1 cellular context compared by ENCODE assay signal in the genomic region with DNA sequence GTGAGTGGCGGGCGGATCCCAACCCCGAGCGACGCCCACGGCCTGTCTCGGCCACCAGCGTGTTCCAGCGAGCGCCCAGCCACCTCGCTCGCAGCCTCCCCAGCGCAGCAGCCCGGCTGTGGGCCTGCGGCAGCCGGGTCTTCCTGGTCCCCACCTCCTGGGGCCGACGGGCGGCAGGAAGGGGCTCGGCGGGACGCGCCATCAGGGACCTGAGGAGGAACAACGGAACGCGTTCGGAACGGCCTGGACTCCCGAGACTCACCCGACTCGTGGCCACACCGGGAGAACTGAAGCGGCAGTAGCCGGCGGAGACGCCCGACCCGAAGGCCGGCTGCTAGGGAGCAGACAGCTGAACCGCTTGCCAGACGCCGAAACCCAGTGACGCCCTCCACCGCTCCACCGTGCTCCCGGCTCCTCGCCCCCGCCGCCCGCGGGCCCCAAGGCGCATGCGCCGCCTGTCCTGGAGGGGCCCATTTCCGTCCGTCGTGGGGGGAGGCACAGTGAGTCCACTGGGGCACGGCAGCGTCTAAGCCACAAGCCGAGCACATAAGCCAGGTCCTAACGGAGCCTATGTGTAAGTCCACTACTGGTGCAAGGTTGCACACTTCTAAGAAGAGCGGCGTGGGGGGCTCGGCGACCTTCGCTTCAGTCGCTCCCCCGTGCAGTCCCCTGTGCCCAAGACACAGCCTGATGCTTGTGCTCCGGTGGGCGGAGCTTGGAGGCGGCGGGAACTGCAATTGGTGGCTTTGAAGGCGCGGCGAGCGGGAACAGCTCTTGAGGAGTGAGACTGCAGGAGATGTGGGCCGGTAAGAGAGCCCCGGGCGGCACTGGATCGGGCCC.
TF ChIP-seq lines count a peak whose summit lies in the region.

A gene with protein sequence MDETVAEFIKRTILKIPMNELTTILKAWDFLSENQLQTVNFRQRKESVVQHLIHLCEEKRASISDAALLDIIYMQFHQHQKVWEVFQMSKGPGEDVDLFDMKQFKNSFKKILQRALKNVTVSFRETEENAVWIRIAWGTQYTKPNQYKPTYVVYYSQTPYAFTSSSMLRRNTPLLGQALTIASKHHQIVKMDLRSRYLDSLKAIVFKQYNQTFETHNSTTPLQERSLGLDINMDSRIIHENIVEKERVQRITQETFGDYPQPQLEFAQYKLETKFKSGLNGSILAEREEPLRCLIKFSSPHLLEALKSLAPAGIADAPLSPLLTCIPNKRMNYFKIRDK (plus strand): TSS at position 743 of the 840 bp plus-strand sequence. CDS start 4,726 bp downstream, outside the sequence.
Gene CMC2 (minus strand): TSS at position 414 of the 840 bp plus-strand sequence. CDS start 9,491 bp downstream, outside the sequence.

TF ChIP-seq in HepG2, 621 proteins besides CTCF, POLR2A, EP300 and RAD21 (continued from another document and continues in another):
- TF ChIP-seq, protein P1, sequence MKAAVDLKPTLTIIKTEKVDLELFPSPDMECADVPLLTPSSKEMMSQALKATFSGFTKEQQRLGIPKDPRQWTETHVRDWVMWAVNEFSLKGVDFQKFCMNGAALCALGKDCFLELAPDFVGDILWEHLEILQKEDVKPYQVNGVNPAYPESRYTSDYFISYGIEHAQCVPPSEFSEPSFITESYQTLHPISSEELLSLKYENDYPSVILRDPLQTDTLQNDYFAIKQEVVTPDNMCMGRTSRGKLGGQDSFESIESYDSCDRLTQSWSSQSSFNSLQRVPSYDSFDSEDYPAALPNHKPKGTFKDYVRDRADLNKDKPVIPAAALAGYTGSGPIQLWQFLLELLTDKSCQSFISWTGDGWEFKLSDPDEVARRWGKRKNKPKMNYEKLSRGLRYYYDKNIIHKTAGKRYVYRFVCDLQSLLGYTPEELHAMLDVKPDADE (CRISPR knock-in tag; IDR thresholded peaks at IDR 0.05), result no peak
- TF ChIP-seq KLF9 (CRISPR knock-in tag; IDR thresholded peaks at IDR 0.05; ENCODE audit: low read depth) (0 out of 2 replicates have a peak, but pooled peaks have one; percentile 24), ZNF343 (CRISPR knock-in tag; IDR thresholded peaks at IDR 0.05) (peak; percentile 75), DNMT1 (CRISPR knock-in tag; IDR thresholded peaks at IDR 0.05) (peak; percentile 84), RCOR2 (CRISPR knock-in tag; IDR thresholded peaks at IDR 0.05) (0 out of 2 replicates have a peak, but pooled peaks have one; percentile 35), ZNF660 (CRISPR knock-in tag; IDR thresholded peaks at IDR 0.05; ENCODE audit: borderline replicate concordance, low read depth) (0 out of 2 replicates have a peak, but pooled peaks have one; percentile 41), YY1 (IDR thresholded peaks at IDR 0.05; ENCODE audit: insufficient read depth, insufficient replicate concordance, low read depth, low read length) (peak; percentile 12), JARID2 (CRISPR knock-in tag; IDR thresholded peaks at IDR 0.05; ENCODE audit: insufficient replicate concordance) (peak; percentile 1), HOXA7 (CRISPR knock-in tag; IDR thresholded peaks at IDR 0.05) (0 out of 2 replicates have a peak, but pooled peaks have one; percentile 46), ZNF749 (CRISPR knock-in tag; IDR thresholded peaks at IDR 0.05; ENCODE audit: borderline replicate concordance) (peak; percentile 95), FOSL2 (CRISPR knock-in tag; IDR thresholded peaks at IDR 0.05) (no peak; the same call in 1 of the 2 replicates), ERF (CRISPR knock-in tag; IDR thresholded peaks at IDR 0.05) (peak; percentile 10; the same call in 1 of the 2 replicates), UBTF (CRISPR knock-in tag; IDR thresholded peaks at IDR 0.05) (peak; percentile 95), SMYD3 (CRISPR knock-in tag; IDR thresholded peaks at IDR 0.05) (peak; percentile 97), JDP2 (CRISPR knock-in tag; IDR thresholded peaks at IDR 0.05; ENCODE audit: borderline replicate concordance) (peak; percentile 41; the same call in 1 of the 2 replicates), ZNF720 (CRISPR knock-in tag; IDR thresholded peaks at IDR 0.05) (no peak), PCBP2 (optimal IDR thresholded peaks at IDR 0.05; ENCODE audit: low read depth, low read length, poor library complexity, severe bottlenecking) (no peak), ZNF788 (CRISPR knock-in tag; IDR thresholded peaks at IDR 0.05; ENCODE audit: borderline replicate concordance) (peak; percentile 53; the same call in 1 of the 2 replicates), SAP130 (CRISPR knock-in tag; IDR thresholded peaks at IDR 0.05; ENCODE audit: low read depth) (peak; percentile 94), ZNF431 (CRISPR knock-in tag; IDR thresholded peaks at IDR 0.05; ENCODE audit: borderline replicate concordance, low read depth) (peak; percentile 87), BRF2 (CRISPR knock-in tag; IDR thresholded peaks at IDR 0.05) (peak; percentile 94; the same call in 1 of the 2 replicates), ZNF180 (CRISPR knock-in tag; IDR thresholded peaks at IDR 0.05; ENCODE audit: borderline replicate concordance, low read depth) (peak; percentile 49), ZC3H4 (CRISPR knock-in tag; IDR thresholded peaks at IDR 0.05; ENCODE audit: borderline replicate concordance) (no peak), RERE (CRISPR knock-in tag; IDR thresholded peaks at IDR 0.05; ENCODE audit: low read depth) (0 out of 2 replicates have a peak, but pooled peaks have one; percentile 12), HDAC2 (CRISPR knock-in tag; IDR thresholded peaks at IDR 0.05) (peak; percentile 44), SMAD3 (CRISPR knock-in tag; IDR thresholded peaks at IDR 0.05) (peak; percentile 93)
- TF ChIP-seq, protein P2, sequence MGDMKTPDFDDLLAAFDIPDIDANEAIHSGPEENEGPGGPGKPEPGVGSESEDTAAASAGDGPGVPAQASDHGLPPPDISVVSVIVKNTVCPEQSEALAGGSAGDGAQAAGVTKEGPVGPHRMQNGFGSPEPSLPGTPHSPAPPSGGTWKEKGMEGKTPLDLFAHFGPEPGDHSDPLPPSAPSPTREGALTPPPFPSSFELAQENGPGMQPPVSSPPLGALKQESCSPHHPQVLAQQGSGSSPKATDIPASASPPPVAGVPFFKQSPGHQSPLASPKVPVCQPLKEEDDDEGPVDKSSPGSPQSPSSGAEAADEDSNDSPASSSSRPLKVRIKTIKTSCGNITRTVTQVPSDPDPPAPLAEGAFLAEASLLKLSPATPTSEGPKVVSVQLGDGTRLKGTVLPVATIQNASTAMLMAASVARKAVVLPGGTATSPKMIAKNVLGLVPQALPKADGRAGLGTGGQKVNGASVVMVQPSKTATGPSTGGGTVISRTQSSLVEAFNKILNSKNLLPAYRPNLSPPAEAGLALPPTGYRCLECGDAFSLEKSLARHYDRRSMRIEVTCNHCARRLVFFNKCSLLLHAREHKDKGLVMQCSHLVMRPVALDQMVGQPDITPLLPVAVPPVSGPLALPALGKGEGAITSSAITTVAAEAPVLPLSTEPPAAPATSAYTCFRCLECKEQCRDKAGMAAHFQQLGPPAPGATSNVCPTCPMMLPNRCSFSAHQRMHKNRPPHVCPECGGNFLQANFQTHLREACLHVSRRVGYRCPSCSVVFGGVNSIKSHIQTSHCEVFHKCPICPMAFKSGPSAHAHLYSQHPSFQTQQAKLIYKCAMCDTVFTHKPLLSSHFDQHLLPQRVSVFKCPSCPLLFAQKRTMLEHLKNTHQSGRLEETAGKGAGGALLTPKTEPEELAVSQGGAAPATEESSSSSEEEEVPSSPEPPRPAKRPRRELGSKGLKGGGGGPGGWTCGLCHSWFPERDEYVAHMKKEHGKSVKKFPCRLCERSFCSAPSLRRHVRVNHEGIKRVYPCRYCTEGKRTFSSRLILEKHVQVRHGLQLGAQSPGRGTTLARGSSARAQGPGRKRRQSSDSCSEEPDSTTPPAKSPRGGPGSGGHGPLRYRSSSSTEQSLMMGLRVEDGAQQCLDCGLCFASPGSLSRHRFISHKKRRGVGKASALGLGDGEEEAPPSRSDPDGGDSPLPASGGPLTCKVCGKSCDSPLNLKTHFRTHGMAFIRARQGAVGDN (CRISPR knock-in tag; IDR thresholded peaks at IDR 0.05), result peak; percentile 89
- TF ChIP-seq, protein P3, sequence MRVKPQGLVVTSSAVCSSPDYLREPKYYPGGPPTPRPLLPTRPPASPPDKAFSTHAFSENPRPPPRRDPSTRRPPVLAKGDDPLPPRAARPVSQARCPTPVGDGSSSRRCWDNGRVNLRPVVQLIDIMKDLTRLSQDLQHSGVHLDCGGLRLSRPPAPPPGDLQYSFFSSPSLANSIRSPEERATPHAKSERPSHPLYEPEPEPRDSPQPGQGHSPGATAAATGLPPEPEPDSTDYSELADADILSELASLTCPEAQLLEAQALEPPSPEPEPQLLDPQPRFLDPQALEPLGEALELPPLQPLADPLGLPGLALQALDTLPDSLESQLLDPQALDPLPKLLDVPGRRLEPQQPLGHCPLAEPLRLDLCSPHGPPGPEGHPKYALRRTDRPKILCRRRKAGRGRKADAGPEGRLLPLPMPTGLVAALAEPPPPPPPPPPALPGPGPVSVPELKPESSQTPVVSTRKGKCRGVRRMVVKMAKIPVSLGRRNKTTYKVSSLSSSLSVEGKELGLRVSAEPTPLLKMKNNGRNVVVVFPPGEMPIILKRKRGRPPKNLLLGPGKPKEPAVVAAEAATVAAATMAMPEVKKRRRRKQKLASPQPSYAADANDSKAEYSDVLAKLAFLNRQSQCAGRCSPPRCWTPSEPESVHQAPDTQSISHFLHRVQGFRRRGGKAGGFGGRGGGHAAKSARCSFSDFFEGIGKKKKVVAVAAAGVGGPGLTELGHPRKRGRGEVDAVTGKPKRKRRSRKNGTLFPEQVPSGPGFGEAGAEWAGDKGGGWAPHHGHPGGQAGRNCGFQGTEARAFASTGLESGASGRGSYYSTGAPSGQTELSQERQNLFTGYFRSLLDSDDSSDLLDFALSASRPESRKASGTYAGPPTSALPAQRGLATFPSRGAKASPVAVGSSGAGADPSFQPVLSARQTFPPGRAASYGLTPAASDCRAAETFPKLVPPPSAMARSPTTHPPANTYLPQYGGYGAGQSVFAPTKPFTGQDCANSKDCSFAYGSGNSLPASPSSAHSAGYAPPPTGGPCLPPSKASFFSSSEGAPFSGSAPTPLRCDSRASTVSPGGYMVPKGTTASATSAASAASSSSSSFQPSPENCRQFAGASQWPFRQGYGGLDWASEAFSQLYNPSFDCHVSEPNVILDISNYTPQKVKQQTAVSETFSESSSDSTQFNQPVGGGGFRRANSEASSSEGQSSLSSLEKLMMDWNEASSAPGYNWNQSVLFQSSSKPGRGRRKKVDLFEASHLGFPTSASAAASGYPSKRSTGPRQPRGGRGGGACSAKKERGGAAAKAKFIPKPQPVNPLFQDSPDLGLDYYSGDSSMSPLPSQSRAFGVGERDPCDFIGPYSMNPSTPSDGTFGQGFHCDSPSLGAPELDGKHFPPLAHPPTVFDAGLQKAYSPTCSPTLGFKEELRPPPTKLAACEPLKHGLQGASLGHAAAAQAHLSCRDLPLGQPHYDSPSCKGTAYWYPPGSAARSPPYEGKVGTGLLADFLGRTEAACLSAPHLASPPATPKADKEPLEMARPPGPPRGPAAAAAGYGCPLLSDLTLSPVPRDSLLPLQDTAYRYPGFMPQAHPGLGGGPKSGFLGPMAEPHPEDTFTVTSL (CRISPR knock-in tag; IDR thresholded peaks at IDR 0.05; ENCODE audit: borderline replicate concordance), result peak; percentile 22; the same call in 1 of the 2 replicates
